ENCODE assay signal across 20 cellular contexts in the genomic region with DNA sequence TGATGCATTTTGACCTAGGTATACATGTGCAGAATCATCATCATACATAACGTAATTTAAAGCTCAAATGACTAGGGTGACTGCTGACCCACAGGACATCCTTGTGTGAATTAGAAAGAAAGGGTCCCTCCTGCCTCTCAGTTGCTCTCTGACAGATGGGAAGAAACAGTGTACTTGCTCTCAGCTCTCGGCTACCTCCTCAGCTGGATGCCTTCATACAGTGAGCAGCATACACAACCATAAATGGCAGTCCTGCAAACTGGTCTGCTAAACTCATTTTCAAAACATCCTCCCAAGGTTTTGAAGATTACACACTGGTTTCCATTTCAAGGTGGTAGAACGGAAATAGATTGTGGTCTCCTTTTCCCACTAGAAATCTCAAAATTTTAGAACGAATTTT. TPM values are rescaled to one million over a fixed set of nuclear protein-coding genes. Genes with fewer than 3 reads are reported as not detected.
DNase-seq lines count a peak whose midpoint lies in the region; ATAC-seq, FAIRE-seq and TF ChIP-seq lines count a peak whose summit lies in the region.
"Had no signal": no experiment of that assay in that cellular context is flagged by ENCODE, and none has a peak within 500 bp of the region (broad histone marks: within the 10 kb centered on the region; RNA-seq: fewer than 3 reads in every experiment).

No MANE protein-coding gene starts in this region.

- TF ChIP-seq EP300 in GM12878 (IDR thresholded peaks at IDR 0.05; ENCODE audit: borderline replicate concordance in 1 of 2, control insufficient read depth in 1 of 2, low read depth in 2 of 2, low read length in 2 of 2): no peak

- TF ChIP-seq POLR2A in GM12878 (IDR thresholded peaks at IDR 0.05; ENCODE audit: low read depth, low read length): no peak

- H3K9me3 ChIP-seq in GM12878 (replicated peaks; ENCODE audit: control insufficient read depth, insufficient read depth, low read length) (peaks cover 1% of the 10 kb centered on the region; the same call in 2 of the 3 replicates), cardiac muscle cell (ENCODE audit: low read depth) (no peaks in the 10 kb centered on the region), muscle layer of duodenum (ENCODE audit: control insufficient read depth in 1 of 2, low read length in 2 of 2) (no peaks in the 10 kb centered on the region), tibial artery (no peaks in the 10 kb centered on the region), HAP-1 (no peaks in the 10 kb centered on the region)
- H3K9me3 ChIP-seq: SJSA1 had no signal

- RAD21 ChIA-PET in GM12878 (lab: Charles Lee; ENCODE audit: unreplicated experiment): interaction anchor here (0.8 to 1.3 kb wide), 4 partner anchors 14 to 53 kb away, joined by 3 read pairs; no protein-coding TSS in a partner anchor

- H4K20me1 ChIP-seq in GM12878 (ENCODE audit: control insufficient read depth, insufficient read depth): no peaks in the 10 kb centered on the region
- H4K20me1 ChIP-seq: BLaER1 treated with 17β-estradiol and CSF1 and Interleukin-3, amounts not matched to agents 10 nM and 100 nM had no signal

- H3K27ac Mint-ChIP-seq in glutamatergic neuron (ENCODE audit: unreplicated experiment): no peak overlapping the region
- H3K27ac Mint-ChIP-seq: CD8-positive, alpha-beta memory T cell had no signal

- peaks cover 1% of the 10 kb centered on the region for H3K27me3 Mint-ChIP-seq in glutamatergic neuron (ENCODE audit: unreplicated experiment)

- no peaks in the 10 kb centered on the region for H3K27me3 ChIP-seq in GM12878 (replicated peaks in 1 of 2; ENCODE audit: control insufficient read depth in 2 of 2, insufficient read depth in 2 of 2, low read length in 1 of 2)
- H3K27me3 ChIP-seq in cardiac muscle cell: no peaks in the 10 kb centered on the region
- no peaks in the 10 kb centered on the region for H3K27me3 ChIP-seq in muscle layer of duodenum (ENCODE audit: low read depth, low read length)
- no peaks in the 10 kb centered on the region for H3K27me3 ChIP-seq in tibial artery
- H3K27me3 ChIP-seq in HAP-1 (ENCODE audit: low read depth): no peaks in the 10 kb centered on the region
- H3K27me3 ChIP-seq: BLaER1 treated with 17β-estradiol and CSF1 and Interleukin-3, amounts not matched to agents 10 nM and 100 nM; SJSA1 had no signal

- CTCF ChIA-PET in GM12878 (lab: Yijun Ruan, JAX): interaction anchor here (0.7 to 1.3 kb wide), 8 partner anchors 11 to 216 kb away, joined by 3 to 6 read pairs (median 4); no protein-coding TSS in a partner anchor

- POLR2A ChIA-PET in GM12878 (lab: Charles Lee): interaction anchor here (0.7 kb wide), 1 partner anchor 44 kb away, joined by 3 read pairs; no protein-coding TSS in a partner anchor

- 28% methylated on average over 4 of the region's 4 CpGs for WGBS in GM12878 (ENCODE audit: insufficient coverage, insufficient replicate concordance, low lambda C conversion rate, missing lambda C conversion rate)

- H3K4me1 Mint-ChIP-seq in glutamatergic neuron (ENCODE audit: low read depth, unreplicated experiment): peaks cover 6% of the 10 kb centered on the region
- H3K4me1 Mint-ChIP-seq: CD8-positive, alpha-beta memory T cell had no signal

- intact Hi-C loops in GM12878 (cut with micrococcal nuclease; ENCODE audit: unreplicated experiment) (no loop called here), tibial artery (cut with DNase I; ENCODE audit: low total_unique reads) (no loop called here)

- in situ Hi-C loops in GM12878 (cut with MboI) (no loop called here), HAP-1 (cut with MboI; ENCODE audit: low sequenced_read_pairs) (no loop called here)

- no peak overlapping the region for H3K4me2 ChIP-seq in GM12878 (ENCODE audit: control insufficient read depth, insufficient read depth)
- H3K4me2 ChIP-seq: BLaER1 treated with 17β-estradiol and CSF1 and Interleukin-3, amounts not matched to agents 10 nM and 100 nM had no signal

- no peak for TF ChIP-seq CTCF in GM12878 (IDR thresholded peaks at IDR 0.05 in 2 of 3, conservative IDR thresholded peaks at IDR 0.05 in 1 of 3; ENCODE audit: control insufficient read depth in 2 of 3, extremely low read depth in 1 of 3, insufficient read depth in 1 of 3, low read depth in 3 of 3, low read length in 3 of 3)
- no peak for TF ChIP-seq CTCF in cardiac muscle cell (IDR thresholded peaks at IDR 0.05; ENCODE audit: low read depth, low read length)
- no peak for TF ChIP-seq CTCF in tibial artery (IDR thresholded peaks at IDR 0.05)
- no peak for TF ChIP-seq CTCF in glutamatergic neuron (IDR thresholded peaks at IDR 0.05; ENCODE audit: partially characterized antibody, unreplicated experiment)

- no peak overlapping the region for H3K9ac ChIP-seq in GM12878 (ENCODE audit: control insufficient read depth, insufficient read depth, low read length)
- H3K9ac ChIP-seq: BLaER1 treated with 17β-estradiol and CSF1 and Interleukin-3, amounts not matched to agents 10 nM and 100 nM had no signal

- ATAC-seq in GM12878: peak; percentile 70
- ATAC-seq: HepG2, PC-3 had no signal

- no peaks in the 10 kb centered on the region for H3K36me3 Mint-ChIP-seq in glutamatergic neuron (ENCODE audit: unreplicated experiment)

- no peak for TF ChIP-seq RAD21 in GM12878 (IDR thresholded peaks at IDR 0.05; ENCODE audit: insufficient read depth, low read depth, low read length)

- no peaks in the 10 kb centered on the region for H3K9me3 Mint-ChIP-seq in glutamatergic neuron (ENCODE audit: unreplicated experiment)

- H2AFZ ChIP-seq in GM12878 (ENCODE audit: control insufficient read depth, low read depth, low read length): peak overlapping the region; percentile 34

- H3K4me1 ChIP-seq in GM12878 (ENCODE audit: control insufficient read depth, insufficient read depth, low read length): 0 out of 2 replicates have a peak, but pooled peaks cover under 1% of the 10 kb centered on the region
- H3K4me1 ChIP-seq in cardiac muscle cell (ENCODE audit: low read depth): peaks cover 41% of the 10 kb centered on the region
- H3K4me1 ChIP-seq in muscle layer of duodenum (ENCODE audit: control insufficient read depth in 1 of 2, insufficient read depth in 2 of 2, low read length in 2 of 2): peaks cover 0 to 9% of the 10 kb centered on the region in 2 donors
- H3K4me1 ChIP-seq in tibial artery: peaks cover 0 to 58% (median 14%) of the 10 kb centered on the region in 4 donors
- H3K4me1 ChIP-seq in HAP-1: no peaks in the 10 kb centered on the region
- H3K4me1 ChIP-seq: BLaER1 treated with 17β-estradiol and CSF1 and Interleukin-3, amounts not matched to agents 10 nM and 100 nM; SJSA1 had no signal

- BruUV-seq in GM12878 (replicated peaks; lab: Mats Ljungman, UMichigan): no TSS peak

- DNase-seq in GM12878 (ENCODE audit: low read depth, low spot score): no peak
- DNase-seq in cardiac muscle cell (ENCODE audit: low read depth in 1 of 2, low spot score in 1 of 2): no peak
- no peak for DNase-seq in tibial artery
- no peak for DNase-seq in HAP-1 (ENCODE audit: low spot score in 2 of 2)
- DNase-seq in glutamatergic neuron: no peak
- no peak for DNase-seq in Kasumi-1 (lab: John Stamatoyannopoulos, UW)
- DNase-seq: CD8-positive, alpha-beta memory T cell; DMS53; EL; KBM-7; NCI-H187; NCI-H226; NCI-H524; PC-3; RPMI8226 had no signal

- no peaks in the 10 kb centered on the region for H3K79me2 ChIP-seq in GM12878 (ENCODE audit: control insufficient read depth, insufficient read depth, low read length)

- no peak overlapping the region for H3K4me3 ChIP-seq in GM12878
- H3K4me3 ChIP-seq in cardiac muscle cell: no peak overlapping the region
- peak overlapping the region in 1 of 2 donors; percentile 2 for H3K4me3 ChIP-seq in muscle layer of duodenum (ENCODE audit: low read depth in 1 of 2, low read length in 2 of 2)
- H3K4me3 ChIP-seq in tibial artery: no peak overlapping the region
- H3K4me3 ChIP-seq in HAP-1: no peak overlapping the region
- H3K4me3 ChIP-seq: BLaER1 treated with 17β-estradiol and CSF1 and Interleukin-3, amounts not matched to agents 10 nM and 100 nM; SJSA1 had no signal

- H3K27ac ChIP-seq in GM12878 (ENCODE audit: control insufficient read depth, insufficient read depth) (no peak overlapping the region), cardiac muscle cell (peak overlapping the region; percentile 91), muscle layer of duodenum (ENCODE audit: low read length) (peak overlapping the region; percentile 65), tibial artery (peak overlapping the region; percentile 27 to 63)
- H3K27ac ChIP-seq: BLaER1 treated with 17β-estradiol and CSF1 and Interleukin-3, amounts not matched to agents 10 nM and 100 nM; SJSA1 had no signal

- no peak for FAIRE-seq in GM12878 (lab: Jason Lieb, UNC)
- FAIRE-seq: GM12891, HepG2 had no signal

- H3K36me3 ChIP-seq in GM12878 (ENCODE audit: control insufficient read depth in 2 of 2, insufficient read depth in 2 of 2, low read length in 1 of 2) (no peaks in the 10 kb centered on the region; a peak in 1 of 4 replicates), cardiac muscle cell (no peaks in the 10 kb centered on the region), muscle layer of duodenum (ENCODE audit: control insufficient read depth in 1 of 2, insufficient read depth in 2 of 2, low read length in 2 of 2) (no peaks in the 10 kb centered on the region), tibial artery (no peaks in the 10 kb centered on the region), HAP-1 (replicated peaks) (no peaks in the 10 kb centered on the region)
- H3K36me3 ChIP-seq: BLaER1 treated with 17β-estradiol and CSF1 and Interleukin-3, amounts not matched to agents 10 nM and 100 nM; SJSA1 had no signal

- no peak overlapping the region for H3K4me3 Mint-ChIP-seq in glutamatergic neuron (ENCODE audit: unreplicated experiment)
- H3K4me3 Mint-ChIP-seq: CD8-positive, alpha-beta memory T cell had no signal

- SMC1A ChIA-PET in GM12878 (lab: Charles Lee; ENCODE audit: uncharacterized antibody, unreplicated experiment): interaction anchor here (1.0 to 2.5 kb wide), 13 partner anchors 14 to 197 kb away, joined by 3 to 10 read pairs (median 4); a partner anchor contains a TSS

RNA-seq across cellular contexts. Expression of a gene that starts 26.3 kb away (rescaled TPM):
- total RNA-seq in GM12878 (2013; cell fraction: nucleolus; rRNA removed): 2.8 and 3.3 TPM in 2 replicates
- total RNA-seq in GM12878 (2014; rRNA removed): 0.56 and 0.71 TPM in 2 replicates
- 0.92 and 0.98 TPM in 2 replicates for total RNA-seq in GM12878 (2014; rRNA removed; fragmentation: Illumina TruSeq; extraction: Trizol)
- 0.43 and 0.54 TPM in 2 replicates for total RNA-seq in GM12878 (2021)
- polyA plus RNA-seq in GM12878 (2011; ENCODE audit: low read depth): 0.14 TPM
- polyA plus RNA-seq in GM12878 (2011; rRNA removed): 2.0 and 3.1 TPM in 2 replicates
- 1.0 and 1.2 TPM in 2 replicates for polyA plus RNA-seq in GM12878 (2011; cell fraction: cytosol; rRNA removed)
- 1.0 and 1.3 TPM in 2 replicates for polyA plus RNA-seq in GM12878 (2011; cell fraction: nucleus; rRNA removed)
- 0.15 and 0.25 TPM in 2 replicates for polyA plus RNA-seq in GM12878 (2012)
- 0.48 and 0.74 TPM in 2 replicates for polyA plus RNA-seq in GM12878 (2014; fragmentation: Illumina TruSeq; extraction: Trizol)
- under 1 TPM; 0.23 to 0.33 TPM for polyA plus RNA-seq in GM12878 (2014; fragmentation: Nextera tagmentation; extraction: Ambion mirVana)
- 0.25 and 0.32 TPM in 2 replicates for polyA plus RNA-seq in GM12878 (2014; rRNA removed)
- polyA plus RNA-seq in GM12878 (2016; fragmentation: Nextera tagmentation; extraction: Ambion mirVana): under 1 TPM; 0.29 to 0.40 TPM
- polyA minus RNA-seq in GM12878 (2011; rRNA and poly(A)+ RNA removed): 2.9 and 3.3 TPM in 2 replicates
- polyA minus RNA-seq in GM12878 (2011; cell fraction: cytosol; rRNA and poly(A)+ RNA removed): 0.94 and 1.2 TPM in 2 replicates
- polyA minus RNA-seq in GM12878 (2011; cell fraction: nucleus; rRNA and poly(A)+ RNA removed): 1.3 and 1.5 TPM in 2 replicates
- total RNA-seq in cardiac muscle cell: 56.8 and 107 TPM in 2 replicates
- polyA plus RNA-seq in cardiac muscle cell: 64.8 and 84.7 TPM in 2 replicates
- total RNA-seq in glutamatergic neuron (ENCODE audit: unreplicated experiment): 0.69 TPM
- total RNA-seq: CD8-positive, alpha-beta memory T cell; HepG2; PC-3 had no signal
- polyA plus RNA-seq: CD8-positive, alpha-beta memory T cell; HepG2 had no signal

Comparison
In these comparisons a context has a peak if more than half of its experiments do, and no peak if none do; other contexts are left out.
1. RNA of a gene that starts 26.3 kb away (total RNA-seq): 56.8 to 107 TPM in cardiac muscle cell; 0.69 TPM in glutamatergic neuron (single experiment) and 0.43 to 3.3 TPM in GM12878; every median in the first group is over 10 times any median in the second.